Comparison of ENCODE assay signal across 10 cellular contexts in genomic region chr7:105267244-105267643, GRCh38.
DNase-seq lines count a peak whose midpoint lies in the region; ATAC-seq and TF ChIP-seq lines count a peak whose summit lies in the region.
"Had no signal": no experiment of that assay in that cellular context is flagged by ENCODE, and none has a peak within 500 bp of the region (broad histone marks: within the 10 kb centered on the region; RNA-seq: fewer than 3 reads in every experiment).

No MANE protein-coding gene starts in this region.

- no peak overlapping the region for H2AFZ ChIP-seq in hepatocyte

- peaks cover 26% of the 10 kb centered on the region for H3K4me1 Mint-ChIP-seq in activated CD4-positive, alpha-beta memory T cell treated with anti-CD3 and anti-CD28 coated beads, Interleukin-2, amount 10 ng/mL, durations not matched to agents 7 days and 5 days

- no peaks in the 10 kb centered on the region for H3K36me3 ChIP-seq in hepatocyte (replicated peaks; ENCODE audit: insufficient read depth, low read depth)

- CTCF ChIA-PET in activated CD4-positive, alpha-beta memory T cell treated with anti-CD3 and anti-CD28 coated beads, Interleukin-2, amount 10 ng/mL, durations not matched to agents 7 days and 5 days (lab: Charles Lee): interaction anchor here (1.6 kb wide), 1 partner anchor 30 kb away, joined by 5 read pairs; no protein-coding TSS in a partner anchor

- peak; percentile 24 for DNase-seq in NCI-H82 (lab: John Stamatoyannopoulos, UW)
- no peak for DNase-seq in NCI-H82 treated with DMSO at 0.1 percent for 48 hours (lab: John Stamatoyannopoulos, UW; ENCODE audit: unreplicated experiment)
- DNase-seq in activated CD4-positive, alpha-beta memory T cell treated with anti-CD3 and anti-CD28 coated beads, Interleukin-2, amount 10 ng/mL, durations not matched to agents 7 days and 5 days: no peak
- no peak for DNase-seq in hepatocyte (ENCODE audit: low spot score)
- DNase-seq in superior temporal gyrus (ENCODE audit: extremely low spot score): peak; percentile 61
- DNase-seq in GDM1 (lab: John Stamatoyannopoulos, UW): no peak
- no peak for DNase-seq in NCI-H1930 (lab: John Stamatoyannopoulos, UW)
- DNase-seq: posterior cingulate gyrus had no signal

- no peaks in the 10 kb centered on the region for H3K27me3 ChIP-seq in hepatocyte

- no peaks in the 10 kb centered on the region for H3K27me3 Mint-ChIP-seq in activated CD4-positive, alpha-beta memory T cell treated with anti-CD3 and anti-CD28 coated beads, Interleukin-2, amount 10 ng/mL, durations not matched to agents 7 days and 5 days

- H3K4me2 ChIP-seq in hepatocyte: peak overlapping the region; percentile 71

- H3K4me3 Mint-ChIP-seq in activated CD4-positive, alpha-beta memory T cell treated with anti-CD3 and anti-CD28 coated beads, Interleukin-2, amount 10 ng/mL, durations not matched to agents 7 days and 5 days: peak overlapping the region; percentile 65

- 96% methylated on average over 1 of the region's 1 CpG for WGBS in hepatocyte (ENCODE audit: low lambda C conversion rate, missing lambda C conversion rate)

- no peaks in the 10 kb centered on the region for H3K9me2 ChIP-seq in hepatocyte (replicated peaks; ENCODE audit: insufficient read depth)

- no peaks in the 10 kb centered on the region for H3K9me3 ChIP-seq in hepatocyte (ENCODE audit: low read depth)

- peak overlapping the region; percentile 32 for H3K27ac Mint-ChIP-seq in activated CD4-positive, alpha-beta memory T cell treated with anti-CD3 and anti-CD28 coated beads, Interleukin-2, amount 10 ng/mL, durations not matched to agents 7 days and 5 days

- peak overlapping the region; percentile 4 for H3K27ac ChIP-seq in hepatocyte
- H3K27ac ChIP-seq: 22Rv1 had no signal

- peaks cover 80% of the 10 kb centered on the region for H3K79me2 ChIP-seq in hepatocyte

- TF ChIP-seq CTCF in hepatocyte (IDR thresholded peaks at IDR 0.05; ENCODE audit: poor library complexity): no peak

- ATAC-seq in GM19035 (IDR thresholded peaks at IDR 0.05; ENCODE audit: unreplicated experiment): no peak

- no peaks in the 10 kb centered on the region for H4K20me1 ChIP-seq in hepatocyte (ENCODE audit: insufficient read depth, poor library complexity, severe bottlenecking)

- H3K36me3 Mint-ChIP-seq in activated CD4-positive, alpha-beta memory T cell treated with anti-CD3 and anti-CD28 coated beads, Interleukin-2, amount 10 ng/mL, durations not matched to agents 7 days and 5 days (ENCODE audit: low read depth): no peaks in the 10 kb centered on the region

- no peak overlapping the region for H3K4me3 ChIP-seq in hepatocyte

- H3K9me3 Mint-ChIP-seq in activated CD4-positive, alpha-beta memory T cell treated with anti-CD3 and anti-CD28 coated beads, Interleukin-2, amount 10 ng/mL, durations not matched to agents 7 days and 5 days: no peaks in the 10 kb centered on the region

- POLR2A ChIA-PET in activated CD4-positive, alpha-beta memory T cell treated with anti-CD3 and anti-CD28 coated beads, Interleukin-2, amount 10 ng/mL, durations not matched to agents 7 days and 5 days (lab: Charles Lee): interaction anchor here (0.8 to 3.3 kb wide), 4 partner anchors 30 to 322 kb away, joined by 3 to 31 read pairs (median 7); partner anchors contain the start of gene RINT1

- peaks cover 14% of the 10 kb centered on the region for H3K4me1 ChIP-seq in hepatocyte (ENCODE audit: insufficient read depth)

Comparison
In these comparisons a context has a peak if more than half of its experiments do, and no peak if none do; other contexts are left out.
1. DNase-seq: peak in NCI-H82 (single experiment) and superior temporal gyrus (single experiment); none in NCI-H82 treated with DMSO at 0.1 percent for 48 hours (single experiment), activated CD4-positive, alpha-beta memory T cell treated with anti-CD3 and anti-CD28 coated beads, Interleukin-2, amount 10 ng/mL, durations not matched to agents 7 days and 5 days (single experiment), hepatocyte (single experiment), GDM1 (single experiment) and NCI-H1930 (0 of 2).